In the genomic region with DNA sequence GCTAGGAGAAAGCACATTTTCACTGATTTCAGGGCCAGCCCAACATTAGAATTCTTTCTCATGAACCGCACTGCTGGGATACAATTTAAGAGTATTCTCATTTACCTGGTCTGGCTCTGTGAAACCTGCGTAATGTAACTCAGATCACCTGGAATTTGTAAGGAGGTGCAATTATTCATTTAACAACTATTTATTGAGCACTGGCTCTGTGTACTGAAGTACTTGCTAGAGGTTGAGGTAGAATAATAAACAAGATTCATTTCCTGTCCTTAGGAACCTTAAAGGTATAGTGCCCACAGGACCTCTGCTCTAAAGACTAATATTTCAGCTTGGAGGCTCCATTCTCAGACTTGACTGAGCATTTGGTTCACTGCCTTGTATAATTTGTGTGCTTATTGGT, we compare ENCODE assay signal across 1 cellular context.
TF ChIP-seq lines count a peak whose summit lies in the region.

No MANE protein-coding gene starts in this region.

TF ChIP-seq in IMR-90, 13 proteins besides CTCF, POLR2A, EP300 and RAD21:
- TF ChIP-seq CEBPB (IDR thresholded peaks at IDR 0.05; ENCODE audit: low read depth, low read length) (no peak), FOS (IDR thresholded peaks at IDR 0.05; ENCODE audit: low read depth, low read length) (no peak), NFE2L2 (IDR thresholded peaks at IDR 0.05; ENCODE audit: low read depth, low read length) (no peak), MXI1 (IDR thresholded peaks at IDR 0.05; ENCODE audit: borderline replicate concordance, low read depth, low read length) (no peak), SMC3 (IDR thresholded peaks at IDR 0.05; ENCODE audit: low read depth, low read length) (no peak), USF2 (IDR thresholded peaks at IDR 0.05; ENCODE audit: low read depth, low read length) (no peak), RFX5 (IDR thresholded peaks at IDR 0.05; ENCODE audit: low read depth, low read length) (no peak), BHLHE40 (IDR thresholded peaks at IDR 0.05; ENCODE audit: low read depth, low read length) (no peak), MAZ (IDR thresholded peaks at IDR 0.05; ENCODE audit: borderline replicate concordance, low read depth, low read length) (no peak)
- TF ChIP-seq, protein P1, sequence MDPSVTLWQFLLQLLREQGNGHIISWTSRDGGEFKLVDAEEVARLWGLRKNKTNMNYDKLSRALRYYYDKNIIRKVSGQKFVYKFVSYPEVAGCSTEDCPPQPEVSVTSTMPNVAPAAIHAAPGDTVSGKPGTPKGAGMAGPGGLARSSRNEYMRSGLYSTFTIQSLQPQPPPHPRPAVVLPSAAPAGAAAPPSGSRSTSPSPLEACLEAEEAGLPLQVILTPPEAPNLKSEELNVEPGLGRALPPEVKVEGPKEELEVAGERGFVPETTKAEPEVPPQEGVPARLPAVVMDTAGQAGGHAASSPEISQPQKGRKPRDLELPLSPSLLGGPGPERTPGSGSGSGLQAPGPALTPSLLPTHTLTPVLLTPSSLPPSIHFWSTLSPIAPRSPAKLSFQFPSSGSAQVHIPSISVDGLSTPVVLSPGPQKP (IDR thresholded peaks at IDR 0.05; ENCODE audit: borderline replicate concordance, low read depth, low read length) = no peak
